ENCODE assay signal across 9 cellular contexts in genomic region chr22:31561238-31561887, GRCh38.
DNase-seq lines count a peak whose midpoint lies in the region; ATAC-seq and TF ChIP-seq lines count a peak whose summit lies in the region.
"Had no signal": no experiment of that assay in that cellular context is flagged by ENCODE, and none has a peak within 500 bp of the region (broad histone marks: within the 10 kb centered on the region; RNA-seq: fewer than 3 reads in every experiment).

No MANE protein-coding gene starts in this region.

- ATAC-seq in GM21447 (IDR thresholded peaks at IDR 0.05; ENCODE audit: unreplicated experiment): no peak

- H3K27me3 Mint-ChIP-seq in Caco-2 (ENCODE audit: insufficient read depth, unreplicated experiment): no peaks in the 10 kb centered on the region
- H3K27me3 Mint-ChIP-seq in activated T-helper 2 cell treated with anti-CD3 and anti-CD28 coated beads, Interferon-gamma antibody, Interleukin-2, Interleukin-4, amounts not matched to agents 10 μg/mL and 5 μg/mL and 100 μg/mL, durations not matched to agents 14 hours and 24 hours and 36 hours (ENCODE audit: low read depth): no peaks in the 10 kb centered on the region
- H3K27me3 Mint-ChIP-seq in type B pancreatic cell: no peaks in the 10 kb centered on the region

- no peaks in the 10 kb centered on the region for H4K20me1 ChIP-seq in PC-9 (ENCODE audit: insufficient read depth)

- H3K4me1 ChIP-seq in Caco-2: 0 out of 2 replicates have a peak, but pooled peaks cover 3% of the 10 kb centered on the region
- H3K4me1 ChIP-seq in PC-9 (replicated peaks; ENCODE audit: insufficient read depth): no peaks in the 10 kb centered on the region

- H3K36me3 ChIP-seq in Caco-2 (ENCODE audit: control insufficient read depth, insufficient read depth, low read length) (no peaks in the 10 kb centered on the region), PC-9 (ENCODE audit: low read depth) (no peaks in the 10 kb centered on the region)

- H3K9me2 ChIP-seq in PC-9 (ENCODE audit: insufficient read depth): no peaks in the 10 kb centered on the region

- H3K4me3 ChIP-seq in Caco-2 (ENCODE audit: low read depth, low read length) (no peak overlapping the region), PC-9 (no peak overlapping the region), fibroblast of villous mesenchyme (ENCODE audit: low read depth, low read length) (no peak overlapping the region)
- H3K4me3 ChIP-seq: SK-N-MC had no signal

- peak; percentile 86 to 89 for DNase-seq in Caco-2
- DNase-seq in PC-9: peak; percentile 67 to 82
- peak; percentile 26 for DNase-seq in activated T-helper 2 cell treated with anti-CD3 and anti-CD28 coated beads, Interferon-gamma antibody, Interleukin-2, Interleukin-4, amounts not matched to agents 10 μg/mL and 5 μg/mL and 100 μg/mL, durations not matched to agents 14 hours and 24 hours and 36 hours (ENCODE audit: low spot score)
- DNase-seq in fibroblast of villous mesenchyme (ENCODE audit: low read depth): peak; percentile 90
- DNase-seq in nucleus accumbens (lab: John Stamatoyannopoulos, UW): peak in 50 of 56 donors; percentile 6 to 76 (median 44)
- DNase-seq in type B pancreatic cell (ENCODE audit: extremely low spot score, unreplicated experiment): peak; percentile 76

- POLR2A ChIA-PET in Caco-2 (lab: Charles Lee) (interaction anchor here (1.1 kb wide), 1 partner anchor 101 kb away, joined by 6 read pairs; the partner anchor contains the start of gene PISD), PC-9 (lab: Charles Lee; ENCODE audit: unreplicated experiment) (no interaction called here)

- no peak overlapping the region for H2AFZ ChIP-seq in PC-9

- no peak overlapping the region for H3K27ac ChIP-seq in PC-9
- H3K27ac ChIP-seq: SK-N-MC had no signal

- no peak overlapping the region for H3K4me3 Mint-ChIP-seq in Caco-2 (ENCODE audit: unreplicated experiment)
- H3K4me3 Mint-ChIP-seq in activated T-helper 2 cell treated with anti-CD3 and anti-CD28 coated beads, Interferon-gamma antibody, Interleukin-2, Interleukin-4, amounts not matched to agents 10 μg/mL and 5 μg/mL and 100 μg/mL, durations not matched to agents 14 hours and 24 hours and 36 hours (ENCODE audit: low read depth): no peak overlapping the region
- H3K4me3 Mint-ChIP-seq in type B pancreatic cell: no peak overlapping the region

- H3K79me2 ChIP-seq in PC-9 (ENCODE audit: low read depth): no peaks in the 10 kb centered on the region

- H3K4me1 Mint-ChIP-seq in Caco-2 (ENCODE audit: low read depth, unreplicated experiment) (peaks cover 7% of the 10 kb centered on the region), type B pancreatic cell (ENCODE audit: unreplicated experiment) (peaks cover 4% of the 10 kb centered on the region)
- H3K4me1 Mint-ChIP-seq in activated T-helper 2 cell treated with anti-CD3 and anti-CD28 coated beads, Interferon-gamma antibody, Interleukin-2, Interleukin-4, amounts not matched to agents 10 μg/mL and 5 μg/mL and 100 μg/mL, durations not matched to agents 14 hours and 24 hours and 36 hours (ENCODE audit: low read depth): peaks cover 10% of the 10 kb centered on the region

- BruUV-seq in Caco-2 (replicated peaks; lab: Mats Ljungman, UMichigan): no TSS peak
- no TSS peak for BruUV-seq in PC-9 (replicated peaks; lab: Mats Ljungman, UMichigan)

- TF ChIP-seq CTCF in Caco-2 (IDR thresholded peaks at IDR 0.05; ENCODE audit: insufficient read depth in 1 of 2, low read depth in 1 of 2, low read length in 1 of 2, severe bottlenecking in 1 of 2, unreplicated experiment in 1 of 2) (peak; percentile 77 to 91), PC-9 (conservative IDR thresholded peaks at IDR 0.05) (peak; percentile 90), fibroblast of villous mesenchyme (IDR thresholded peaks at IDR 0.05; ENCODE audit: insufficient read depth, low read depth, low read length) (peak; percentile 99), type B pancreatic cell (conservative IDR thresholded peaks at IDR 0.05) (peak; percentile 80)

- intact Hi-C loops in Caco-2 (cut with micrococcal nuclease; ENCODE audit: unreplicated experiment): loop anchor here (1.0 to 5.0 kb wide), 4 partner anchors 36 to 409 kb away; no protein-coding TSS in a partner anchor
- intact Hi-C loops in PC-9 (cut with micrococcal nuclease; ENCODE audit: unreplicated experiment): loop anchor here (1.0 to 10.0 kb wide), 4 partner anchors 41 to 409 kb away; partner anchors contain the start of gene YWHAH
- intact Hi-C loops in activated T-helper 2 cell treated with anti-CD3 and anti-CD28 coated beads, Interferon-gamma antibody, Interleukin-2, Interleukin-4, amounts not matched to agents 10 μg/mL and 5 μg/mL and 100 μg/mL, durations not matched to agents 14 hours and 24 hours and 36 hours (cut with micrococcal nuclease): loop anchor here (2.0 kb wide), 1 partner anchor 69 kb away; no protein-coding TSS in a partner anchor

- H3K27me3 ChIP-seq in Caco-2 (replicated peaks; ENCODE audit: control insufficient read depth, insufficient read depth, low read length) (no peaks in the 10 kb centered on the region), PC-9 (ENCODE audit: insufficient read depth, low read depth) (no peaks in the 10 kb centered on the region)

- H3F3A ChIP-seq in PC-9 (ENCODE audit: insufficient read depth, low read depth): no peaks in the 10 kb centered on the region

- H3K9me3 Mint-ChIP-seq in Caco-2 (ENCODE audit: unreplicated experiment): no peaks in the 10 kb centered on the region
- no peaks in the 10 kb centered on the region for H3K9me3 Mint-ChIP-seq in activated T-helper 2 cell treated with anti-CD3 and anti-CD28 coated beads, Interferon-gamma antibody, Interleukin-2, Interleukin-4, amounts not matched to agents 10 μg/mL and 5 μg/mL and 100 μg/mL, durations not matched to agents 14 hours and 24 hours and 36 hours
- H3K9me3 Mint-ChIP-seq in type B pancreatic cell: no peaks in the 10 kb centered on the region

- no peaks in the 10 kb centered on the region for H3K9me3 ChIP-seq in Caco-2
- H3K9me3 ChIP-seq in PC-9 (ENCODE audit: insufficient read depth, low read depth): no peaks in the 10 kb centered on the region

- no peak for TF ChIP-seq EP300 in Ishikawa (IDR thresholded peaks at IDR 0.05; ENCODE audit: borderline replicate concordance)

- H3K4me2 ChIP-seq in PC-9: no peak overlapping the region

- peaks cover 14% of the 10 kb centered on the region for H3K36me3 Mint-ChIP-seq in Caco-2 (ENCODE audit: insufficient read depth, unreplicated experiment)
- peaks cover 59% of the 10 kb centered on the region for H3K36me3 Mint-ChIP-seq in activated T-helper 2 cell treated with anti-CD3 and anti-CD28 coated beads, Interferon-gamma antibody, Interleukin-2, Interleukin-4, amounts not matched to agents 10 μg/mL and 5 μg/mL and 100 μg/mL, durations not matched to agents 14 hours and 24 hours and 36 hours (ENCODE audit: low read depth)
- peaks cover 2% of the 10 kb centered on the region for H3K36me3 Mint-ChIP-seq in type B pancreatic cell

- TF ChIP-seq RAD21 in Ishikawa (IDR thresholded peaks at IDR 0.05; ENCODE audit: low read depth): peak; percentile 84

- CTCF ChIA-PET in Caco-2 (lab: Charles Lee): interaction anchor here (0.7 to 1.8 kb wide), 6 partner anchors 52 to 110 kb away, joined by 3 to 11 read pairs (median 4); no protein-coding TSS in a partner anchor
- CTCF ChIA-PET in PC-9 (lab: Charles Lee): interaction anchor here (1.0 kb wide), 2 partner anchors 192 to 409 kb away, joined by 3 to 6 read pairs; no protein-coding TSS in a partner anchor

- H3K27ac Mint-ChIP-seq in Caco-2 (ENCODE audit: unreplicated experiment) (no peak overlapping the region), type B pancreatic cell (peak overlapping the region; percentile 24)
- H3K27ac Mint-ChIP-seq in activated T-helper 2 cell treated with anti-CD3 and anti-CD28 coated beads, Interferon-gamma antibody, Interleukin-2, Interleukin-4, amounts not matched to agents 10 μg/mL and 5 μg/mL and 100 μg/mL, durations not matched to agents 14 hours and 24 hours and 36 hours: peak overlapping the region; percentile 70

TF ChIP-seq in Ishikawa, 13 proteins besides CTCF, POLR2A, EP300 and RAD21:
- TF ChIP-seq NFIC (IDR thresholded peaks at IDR 0.05) (peak; percentile 37; the same call in 1 of the 2 replicates), TAF1 (IDR thresholded peaks at IDR 0.05; ENCODE audit: low read depth) (no peak), TCF12 (IDR thresholded peaks at IDR 0.05; ENCODE audit: low read depth) (peak; percentile 23; the same call in 1 of the 2 replicates)
TF ChIP-seq in Ishikawa: peak in this region for 2.

Comparison
In these comparisons a context has a peak if more than half of its experiments do, and no peak if none do; other contexts are left out.
1. DNase-seq: peak in every context shown above with its lines; median percentile 90 in fibroblast of villous mesenchyme; 88 in Caco-2; 76 in type B pancreatic cell; 74 in PC-9; 44 in nucleus accumbens; 26 in activated T-helper 2 cell treated with anti-CD3 and anti-CD28 coated beads, Interferon-gamma antibody, Interleukin-2, Interleukin-4, amounts not matched to agents 10 μg/mL and 5 μg/mL and 100 μg/mL, durations not matched to agents 14 hours and 24 hours and 36 hours.